ENCODE assay signal across 1 cellular context in genomic region chr18:13245481-13246000, GRCh38.
A peak's percentile ranks its signal among the peaks of the same experiment; 100 is the strongest.
TF ChIP-seq lines count a peak whose summit lies in the region.

No MANE protein-coding gene starts in this region.

TF ChIP-seq in HepG2, 621 proteins besides CTCF, POLR2A, EP300 and RAD21:
- TF ChIP-seq ZNF331 (CRISPR knock-in tag; IDR thresholded peaks at IDR 0.05): no peak
- TF ChIP-seq ZNF343 (CRISPR knock-in tag; IDR thresholded peaks at IDR 0.05): peak; percentile 92; the same call in 1 of the 2 replicates
TF ChIP-seq in HepG2: peak in this region for 1.
